Comparison of ENCODE assay signal across 8 cellular contexts in genomic region chr3:56702487-56703315, GRCh38. TPM values are rescaled to one million over a fixed set of nuclear protein-coding genes. Genes with fewer than 3 reads are reported as not detected.
DNase-seq lines count a peak whose midpoint lies in the region; ATAC-seq and TF ChIP-seq lines count a peak whose summit lies in the region.

No MANE protein-coding gene starts in this region.

- H3K4me3 ChIP-seq in HEK293 (ENCODE audit: low read depth, low read length) (no peak overlapping the region), parathyroid adenoma (ENCODE audit: low read depth, low read length) (peak overlapping the region; percentile 22)

- H3K27ac Mint-ChIP-seq in Calu3 (ENCODE audit: unreplicated experiment): no peak overlapping the region
- no peak overlapping the region for H3K27ac Mint-ChIP-seq in activated T-helper 17 cell treated with anti-CD3 and anti-CD28 coated beads, Interleukin-2, amount 50 U/mL, for 72 hours

- no peaks in the 10 kb centered on the region for H3K36me3 Mint-ChIP-seq in Calu3 (ENCODE audit: insufficient read depth, unreplicated experiment)
- H3K36me3 Mint-ChIP-seq in activated T-helper 17 cell treated with anti-CD3 and anti-CD28 coated beads, Interleukin-2, amount 50 U/mL, for 72 hours (ENCODE audit: low read depth): no peaks in the 10 kb centered on the region

- CTCF ChIA-PET in Calu3 (lab: Charles Lee): interaction anchor here (0.6 to 3.7 kb wide), 8 partner anchors 21 to 1409 kb away, joined by 3 to 43 read pairs (median 8); partner anchors contain the start of gene ARHGEF3
- CTCF ChIA-PET in HEK293 (lab: Yijun Ruan, JAX): interaction anchor here (0.6 to 6.8 kb wide), 16 partner anchors 9 to 361 kb away, joined by 3 to 97 read pairs (median 3); partner anchors contain the start of gene ARHGEF3

- H3K4me2 ChIP-seq in parathyroid adenoma (ENCODE audit: low read length): no peak overlapping the region

- POLR2A ChIA-PET in HEK293 (lab: Yijun Ruan, JAX): interaction anchor here (0.9 kb wide), 1 partner anchor 286 kb away, joined by 4 read pairs; no protein-coding TSS in a partner anchor

- peak; percentile 46 for DNase-seq in Calu3
- peak; percentile 25 for DNase-seq in NCI-H82 treated with DMSO at 0.1 percent for 48 hours (lab: John Stamatoyannopoulos, UW; ENCODE audit: unreplicated experiment)
- DNase-seq in germinal center (ENCODE audit: low spot score): peak; percentile 43

- H3K4me1 Mint-ChIP-seq in Calu3 (ENCODE audit: low read depth, unreplicated experiment): peaks cover 6% of the 10 kb centered on the region
- peaks cover 11% of the 10 kb centered on the region for H3K4me1 Mint-ChIP-seq in activated T-helper 17 cell treated with anti-CD3 and anti-CD28 coated beads, Interleukin-2, amount 50 U/mL, for 72 hours

- H3K79me2 ChIP-seq in parathyroid adenoma: no peaks in the 10 kb centered on the region

- H3K9me3 Mint-ChIP-seq in Calu3 (ENCODE audit: low read depth, unreplicated experiment): no peaks in the 10 kb centered on the region
- H3K9me3 Mint-ChIP-seq in activated T-helper 17 cell treated with anti-CD3 and anti-CD28 coated beads, Interleukin-2, amount 50 U/mL, for 72 hours: no peaks in the 10 kb centered on the region

- BruUV-seq in Calu3 (replicated peaks; lab: Mats Ljungman, UMichigan): no TSS peak

- intact Hi-C loops in Calu3 (cut with micrococcal nuclease; ENCODE audit: unreplicated experiment): loop anchor here (1.0 to 10.0 kb wide), 3 partner anchors 100 to 362 kb away; partner anchors contain the start of gene SPATA12

- no peaks in the 10 kb centered on the region for H3K27me3 Mint-ChIP-seq in Calu3 (ENCODE audit: unreplicated experiment)
- no peaks in the 10 kb centered on the region for H3K27me3 Mint-ChIP-seq in activated T-helper 17 cell treated with anti-CD3 and anti-CD28 coated beads, Interleukin-2, amount 50 U/mL, for 72 hours

- H3K9ac ChIP-seq in parathyroid adenoma: no peak overlapping the region

- no peak overlapping the region for H2AFZ ChIP-seq in parathyroid adenoma

- H3K4me3 Mint-ChIP-seq in Calu3 (ENCODE audit: low read depth, unreplicated experiment): no peak overlapping the region
- H3K4me3 Mint-ChIP-seq in activated T-helper 17 cell treated with anti-CD3 and anti-CD28 coated beads, Interleukin-2, amount 50 U/mL, for 72 hours: no peak overlapping the region

- H3K4me1 ChIP-seq in HEK293 (ENCODE audit: control insufficient read depth, insufficient read depth, low read length) (no peaks in the 10 kb centered on the region), parathyroid adenoma (no peaks in the 10 kb centered on the region)

- TF ChIP-seq CTCF in Calu3 (IDR thresholded peaks at IDR 0.05; ENCODE audit: unreplicated experiment) (peak; percentile 47), HEK293 (tag by site-specific recombination; IDR thresholded peaks at IDR 0.05) (no peak), parathyroid adenoma (IDR thresholded peaks at IDR 0.05) (peak; percentile 91)

- ATAC-seq in activated T-helper 17 cell treated with anti-CD3 and anti-CD28 coated beads, Interleukin-2, amount 50 U/mL, for 72 hours (replicated peaks): peak; percentile 47
- ATAC-seq in HG02678 (IDR thresholded peaks at IDR 0.05; ENCODE audit: unreplicated experiment) (no peak), GM21381 (IDR thresholded peaks at IDR 0.05; ENCODE audit: unreplicated experiment) (no peak)

- no peak overlapping the region for H3K27ac ChIP-seq in HEK293 (ENCODE audit: extremely low read depth, low read depth, low read length)
- no peak overlapping the region for H3K27ac ChIP-seq in parathyroid adenoma

- no peaks in the 10 kb centered on the region for H3K27me3 ChIP-seq in parathyroid adenoma (ENCODE audit: control insufficient read depth, insufficient read depth, low read length)

- H3K9me3 ChIP-seq in HEK293 (ENCODE audit: control insufficient read depth, insufficient read depth, low read depth, low read length): no peaks in the 10 kb centered on the region
- no peaks in the 10 kb centered on the region for H3K9me3 ChIP-seq in parathyroid adenoma (ENCODE audit: control insufficient read depth, low read length)

- no peaks in the 10 kb centered on the region for H3K36me3 ChIP-seq in HEK293 (ENCODE audit: control insufficient read depth in 2 of 2, insufficient read depth in 1 of 2, low read length in 2 of 2)
- no peaks in the 10 kb centered on the region for H3K36me3 ChIP-seq in parathyroid adenoma (ENCODE audit: control insufficient read depth, insufficient read depth, low read length)

TF ChIP-seq in HEK293, 187 proteins besides CTCF, POLR2A, EP300 and RAD21:
- no peak for TF ChIP-seq BCL11B (tag by site-specific recombination; IDR thresholded peaks at IDR 0.05; ENCODE audit: low read depth)
- TF ChIP-seq ZNF654 (tag by site-specific recombination; IDR thresholded peaks at IDR 0.05; ENCODE audit: low read depth): peak; percentile 88
- no peak for TF ChIP-seq KLF7 (tag by site-specific recombination; IDR thresholded peaks at IDR 0.05; ENCODE audit: borderline replicate concordance)
- TF ChIP-seq ZNF521 (tag by site-specific recombination; IDR thresholded peaks at IDR 0.05): no peak
- no peak for TF ChIP-seq KLF1 (tag by site-specific recombination; IDR thresholded peaks at IDR 0.05)
- no peak for TF ChIP-seq ZNF530 (tag by site-specific recombination; IDR thresholded peaks at IDR 0.05; ENCODE audit: low read depth)
- TF ChIP-seq ZNF580 (tag by site-specific recombination; IDR thresholded peaks at IDR 0.05): no peak
- TF ChIP-seq ZNF335 (tag by site-specific recombination; conservative IDR thresholded peaks at IDR 0.05): 0 out of 2 replicates have a peak, but pooled peaks have one; percentile 19

RNA-seq across cellular contexts. Expression of gene TASOR, which starts 19.6 kb away (rescaled TPM):
- 56.4 and 56.8 TPM in 2 replicates for total RNA-seq in Calu3 (2022)
- total RNA-seq in activated T-helper 17 cell treated with anti-CD3 and anti-CD28 coated beads, Interleukin-2, amount 50 U/mL, for 72 hours: 10 to 100 TPM; 55.0 to 62.5 TPM
